Comparison of ENCODE assay signal across 1 cellular context in genomic region chr5:139186293-139186692, GRCh38.
TF ChIP-seq lines count a peak whose summit lies in the region.

No MANE protein-coding gene starts in this region.

TF ChIP-seq in IMR-90, 13 proteins besides CTCF, POLR2A, EP300 and RAD21 (continued from another document):
- TF ChIP-seq MAZ (IDR thresholded peaks at IDR 0.05; ENCODE audit: borderline replicate concordance, low read depth, low read length) = no peak
- TF ChIP-seq ELK1 (IDR thresholded peaks at IDR 0.05; ENCODE audit: borderline replicate concordance, low read depth, low read length) = no peak
- no peak for TF ChIP-seq MAFK (IDR thresholded peaks at IDR 0.05; ENCODE audit: low read depth, low read length)
- TF ChIP-seq MXI1 (IDR thresholded peaks at IDR 0.05; ENCODE audit: borderline replicate concordance, low read depth, low read length) = no peak
- no peak for TF ChIP-seq RFX5 (IDR thresholded peaks at IDR 0.05; ENCODE audit: low read depth, low read length)
- no peak for TF ChIP-seq NFE2L2 (IDR thresholded peaks at IDR 0.05; ENCODE audit: low read depth, low read length)
- no peak for TF ChIP-seq USF2 (IDR thresholded peaks at IDR 0.05; ENCODE audit: low read depth, low read length)
- TF ChIP-seq RCOR1 (IDR thresholded peaks at IDR 0.05; ENCODE audit: insufficient replicate concordance, low read length) = no peak
- no peak for TF ChIP-seq SMC3 (IDR thresholded peaks at IDR 0.05; ENCODE audit: low read depth, low read length)
- TF ChIP-seq BHLHE40 (IDR thresholded peaks at IDR 0.05; ENCODE audit: low read depth, low read length) = no peak
- no peak for TF ChIP-seq FOS (IDR thresholded peaks at IDR 0.05; ENCODE audit: low read depth, low read length)
- TF ChIP-seq CEBPB (IDR thresholded peaks at IDR 0.05; ENCODE audit: low read depth, low read length) = no peak
